Comparison of ENCODE assay signal across 26 cellular contexts in genomic region chr7:90408142-90408541, GRCh38. TPM values are rescaled to one million over a fixed set of nuclear protein-coding genes. Genes with fewer than 3 reads are reported as not detected.
DNase-seq lines count a peak whose midpoint lies in the region; ATAC-seq, FAIRE-seq and TF ChIP-seq lines count a peak whose summit lies in the region.
"Had no signal": no experiment of that assay in that cellular context is flagged by ENCODE, and none has a peak within 500 bp of the region (broad histone marks: within the 10 kb centered on the region; RNA-seq: fewer than 3 reads in every experiment).

No MANE protein-coding gene starts in this region.

- DNase-seq in HepG2 (ENCODE audit: low spot score) (no peak), right lobe of liver (no peak), gastrocnemius medialis (no peak), HuH-7.5 (ENCODE audit: low spot score) (no peak), NCI-H1436 (lab: John Stamatoyannopoulos, UW) (no peak)
- DNase-seq in stimulated activated CD4-positive, alpha-beta T cell treated with anti-CD3 and anti-CD28 coated beads, Interleukin-12 subunit alpha, Interleukin-12 subunit beta, amount 100 ng/mL, for 4 hours = no peak
- DNase-seq: AML-193; CD4-positive, alpha-beta memory T cell; CD4-positive, CD25-positive, alpha-beta regulatory T cell; CD8-positive, alpha-beta memory T cell; COR-L47; DMS 273 treated with DMSO at 0.1 percent for 48 hours; DMS153; DMS53; DMS79; DND-41; EL; GDM1 had no signal

- H3K9me3 ChIP-seq in HepG2 (ENCODE audit: low read length) (no peaks in the 10 kb centered on the region), right lobe of liver (no peaks in the 10 kb centered on the region), gastrocnemius medialis (no peaks in the 10 kb centered on the region)
- H3K9me3 ChIP-seq: A549; BLaER1 treated with 17β-estradiol and CSF1 and Interleukin-3, amounts not matched to agents 10 nM and 100 nM had no signal

- peak overlapping the region; percentile 86 for H3K27ac ChIP-seq in HepG2 (ENCODE audit: extremely low read length, insufficient read depth, low read length)
- H3K27ac ChIP-seq in right lobe of liver = peak overlapping the region in 1 of 3 donors; percentile 99
- peak overlapping the region; percentile 46 for H3K27ac ChIP-seq in C4-2B
- peak overlapping the region; percentile 13; the same call in 1 of the 2 replicates for H3K27ac ChIP-seq in VCaP
- H3K27ac ChIP-seq in gastrocnemius medialis = peak overlapping the region in 3 of 4 donors; percentile 93 to 97 (median 97)
- H3K27ac ChIP-seq: A549; BLaER1 treated with 17β-estradiol and CSF1 and Interleukin-3, amounts not matched to agents 10 nM and 100 nM had no signal

- no peak for FAIRE-seq in HepG2 (lab: Jason Lieb, UNC)
- FAIRE-seq: A549, GM12878, GM12892, GM18507, GM19239 had no signal

- H3K4me3 ChIP-seq in HepG2 (replicated peaks in 1 of 3; ENCODE audit: insufficient read depth in 1 of 3, low read depth in 2 of 3, low read length in 3 of 3) (peak overlapping the region in 1 of 3 experiments; percentile 34; a peak in 1 of 6 replicates), right lobe of liver (no peak overlapping the region), gastrocnemius medialis (no peak overlapping the region)
- H3K4me3 ChIP-seq: A549; BLaER1 treated with 17β-estradiol and CSF1 and Interleukin-3, amounts not matched to agents 10 nM and 100 nM; GM12878 had no signal

- ATAC-seq in HepG2 (no peak), right lobe of liver (no peak), gastrocnemius medialis (no peak)
- ATAC-seq: A549, GM12878 had no signal

- H3K36me3 ChIP-seq in HepG2 (replicated peaks in 1 of 2; ENCODE audit: control insufficient read depth in 1 of 2, insufficient read depth in 2 of 2, low read length in 2 of 2) (peaks cover 8 to 21% of the 10 kb centered on the region in 2 experiments; a peak in 4 of 5 replicates), right lobe of liver (peaks cover 0 to 15% (median under 1%) of the 10 kb centered on the region in 4 donors), gastrocnemius medialis (peaks cover 0 to 41% of the 10 kb centered on the region in 2 donors)

- H3K79me2 ChIP-seq in HepG2 (ENCODE audit: insufficient read depth, low read length) = peaks cover 59% of the 10 kb centered on the region

- in situ Hi-C loops in HepG2 (cut with HindIII; ENCODE audit: extremely low pct_ligation_motif_present, low pct_unique_long_range_greater_than_20kb) = loop anchor here (5.0 kb wide), 1 partner anchor 61 kb away; the partner anchor contains the start of gene GTPBP10
- in situ Hi-C loops in gastrocnemius medialis (cut with MboI; ENCODE audit: low sequenced_read_pairs in 4 of 4) = loop anchor here in 2 of 4 donors (10.0 kb wide), 2 partner anchors 63 to 163 kb away; partner anchors contain the start of genes GTPBP10 (in 2 of the 2) and CFAP69 (in 1 of the 2)

- TF ChIP-seq RAD21 in HepG2 (CRISPR knock-in tag; IDR thresholded peaks at IDR 0.05) = no peak

- TF ChIP-seq POLR2A in HepG2 (IDR thresholded peaks at IDR 0.05; ENCODE audit: insufficient read depth in 1 of 2, low read depth in 2 of 2, low read length in 2 of 2) = no peak
- TF ChIP-seq POLR2A in right lobe of liver (IDR thresholded peaks at IDR 0.05) = no peak
- TF ChIP-seq POLR2A in gastrocnemius medialis (IDR thresholded peaks at IDR 0.05) = no peak

- no peaks in the 10 kb centered on the region; a peak in 1 of 5 replicates for H3K27me3 ChIP-seq in HepG2 (ENCODE audit: control insufficient read depth in 1 of 2, insufficient read depth in 2 of 2, low read length in 2 of 2)
- H3K27me3 ChIP-seq in right lobe of liver = no peaks in the 10 kb centered on the region
- H3K27me3 ChIP-seq in gastrocnemius medialis = no peaks in the 10 kb centered on the region
- H3K27me3 ChIP-seq: BLaER1 treated with 17β-estradiol and CSF1 and Interleukin-3, amounts not matched to agents 10 nM and 100 nM had no signal

- peak overlapping the region; percentile 62 for H3K4me2 ChIP-seq in HepG2 (ENCODE audit: low read depth, low read length)
- H3K4me2 ChIP-seq: A549; BLaER1 treated with 17β-estradiol and CSF1 and Interleukin-3, amounts not matched to agents 10 nM and 100 nM had no signal

- CTCF ChIA-PET in HepG2 (lab: Yijun Ruan, JAX; ENCODE audit: low intra/inter-chr PET ratio, low total read pairs) = no interaction called here

- BruUV-seq in HepG2 (replicated peaks; lab: Mats Ljungman, UMichigan) = no TSS peak

- TF ChIP-seq CTCF in HepG2 (CRISPR knock-in tag; IDR thresholded peaks at IDR 0.05) (no peak), right lobe of liver (IDR thresholded peaks at IDR 0.05) (no peak), C4-2B (conservative IDR thresholded peaks at IDR 0.05) (no peak), VCaP (conservative IDR thresholded peaks at IDR 0.05) (no peak), gastrocnemius medialis (IDR thresholded peaks at IDR 0.05 in 4 of 5, conservative IDR thresholded peaks at IDR 0.05 in 1 of 5) (no peak)

- WGBS in HepG2 (ENCODE audit: low lambda C conversion rate) = 87% methylated on average over 1 of the region's 1 CpG
- WGBS in right lobe of liver (ENCODE audit: insufficient coverage, low coverage, low lambda C conversion rate, missing lambda C conversion rate) = 89% methylated on average over 1 of the region's 1 CpG

- TF ChIP-seq EP300 in HepG2 (IDR thresholded peaks at IDR 0.05; ENCODE audit: low read depth in 2 of 2, low read length in 2 of 2) (no peak), HepG2 (CRISPR knock-in tag; IDR thresholded peaks at IDR 0.05; ENCODE audit: borderline replicate concordance) (no peak)

- intact Hi-C loops in HepG2 (cut with micrococcal nuclease; ENCODE audit: unreplicated experiment) (loop anchor here (10.0 kb wide), 1 partner anchor 143 kb away; no protein-coding TSS in a partner anchor), right lobe of liver (cut with DNase I) (no loop called here), gastrocnemius medialis (cut with DNase I; ENCODE audit: low total_unique reads) (no loop called here)

- H3K4me1 ChIP-seq in HepG2 (ENCODE audit: insufficient read depth, low read length) (peaks cover 78% of the 10 kb centered on the region), right lobe of liver (peaks cover 0 to 59% (median 17%) of the 10 kb centered on the region in 4 donors), gastrocnemius medialis (peaks cover 37 to 57% of the 10 kb centered on the region in 2 donors)

- POLR2A ChIA-PET in HepG2 (lab: Yijun Ruan, JAX) = no interaction called here

- H2AFZ ChIP-seq in HepG2 (ENCODE audit: low read length) = no peak overlapping the region

- no peaks in the 10 kb centered on the region for H4K20me1 ChIP-seq in HepG2 (ENCODE audit: insufficient read depth, low read length)

- peak overlapping the region; percentile 71 for H3K9ac ChIP-seq in HepG2 (ENCODE audit: insufficient read depth, low read depth, low read length)
- H3K9ac ChIP-seq: BLaER1 treated with 17β-estradiol and CSF1 and Interleukin-3, amounts not matched to agents 10 nM and 100 nM had no signal

TF ChIP-seq in HepG2, 621 proteins besides CTCF, POLR2A, EP300 and RAD21:
- TF ChIP-seq CSRNP1 (CRISPR knock-in tag; IDR thresholded peaks at IDR 0.05) (no peak), ZNF121 (CRISPR knock-in tag; IDR thresholded peaks at IDR 0.05) (peak; percentile 93)
TF ChIP-seq in HepG2: peak in this region for 1.

RNA-seq across cellular contexts. Expression of gene CLDN12, which starts 4.9 kb away (rescaled TPM):
- 32.0 and 44.1 TPM in 2 replicates for total RNA-seq in HepG2 (2016; rRNA removed; fragmentation: Illumina TruSeq; extraction: Trizol)
- 4.9 and 5.3 TPM in 2 replicates for total RNA-seq in HepG2 (2016; cell fraction: cytosol; rRNA removed; fragmentation: Illumina TruSeq; extraction: Trizol; ENCODE audit: low read depth)
- 29.0 and 43.4 TPM in 2 replicates for total RNA-seq in HepG2 (2016; cell fraction: insoluble cytoplasmic fraction; rRNA removed; fragmentation: Illumina TruSeq; extraction: Trizol)
- 14.9 and 17.1 TPM in 2 replicates for total RNA-seq in HepG2 (2016; cell fraction: membrane; rRNA removed; fragmentation: Illumina TruSeq; extraction: Trizol)
- 44.7 and 45.4 TPM in 2 replicates for total RNA-seq in HepG2 (2016; cell fraction: nucleus; rRNA removed; fragmentation: Illumina TruSeq; extraction: Trizol)
- polyA plus RNA-seq in HepG2 (2011; rRNA removed) = 114 and 124 TPM in 2 replicates
- 115 and 125 TPM in 2 replicates for polyA plus RNA-seq in HepG2 (2011; cell fraction: cytosol; rRNA removed)
- polyA plus RNA-seq in HepG2 (2011; cell fraction: nucleus; rRNA removed) = 68.0 and 100 TPM in 2 replicates
- polyA plus RNA-seq in HepG2 (2012) = 47.5 and 62.4 TPM in 2 replicates
- 1.6 and 2.6 TPM in 2 replicates for polyA plus RNA-seq in HepG2 (2016; cell fraction: cytosol; fragmentation: Illumina TruSeq; extraction: Trizol; ENCODE audit: low read depth)
- polyA plus RNA-seq in HepG2 (2016; cell fraction: insoluble cytoplasmic fraction; fragmentation: Illumina TruSeq; extraction: Trizol; ENCODE audit: low read depth) = 24.3 and 25.6 TPM in 2 replicates
- 5.4 and 5.7 TPM in 2 replicates for polyA plus RNA-seq in HepG2 (2016; cell fraction: membrane; fragmentation: Illumina TruSeq; extraction: Trizol; ENCODE audit: low read depth)
- polyA plus RNA-seq in HepG2 (2016; cell fraction: nucleus; fragmentation: Illumina TruSeq; extraction: Trizol; ENCODE audit: insufficient read depth, low read depth) = 51.7 and 54.3 TPM in 2 replicates
- 196 and 646 TPM in 2 replicates for polyA minus RNA-seq in HepG2 (2011; rRNA and poly(A)+ RNA removed; ENCODE audit: low replicate concordance)
- polyA minus RNA-seq in HepG2 (2011; cell fraction: cytosol; rRNA and poly(A)+ RNA removed) = 105 and 122 TPM in 2 replicates
- 74.0 and 90.1 TPM in 2 replicates for polyA minus RNA-seq in HepG2 (2011; cell fraction: nucleus; rRNA and poly(A)+ RNA removed)
- total RNA-seq in right lobe of liver = 10 to 100 TPM; 33.5 to 62.9 (median 45.9) TPM
- 10 to 100 TPM in 3 of 4 donors, 1 to 10 TPM in 1; 9.5 to 39.9 (median 32.6) TPM for total RNA-seq in gastrocnemius medialis
